8 cellular contexts compared by ENCODE assay signal in genomic region chr5:177389368-177390169, GRCh38. TPM values are rescaled to one million over a fixed set of nuclear protein-coding genes. Genes with fewer than 3 reads are reported as not detected.
DNase-seq lines count a peak whose midpoint lies in the region; ATAC-seq and TF ChIP-seq lines count a peak whose summit lies in the region.

No MANE protein-coding gene starts in this region.

- peaks cover 12% of the 10 kb centered on the region for H3K4me1 Mint-ChIP-seq in nephron

- no peaks in the 10 kb centered on the region for H3K36me3 Mint-ChIP-seq in nephron (ENCODE audit: low read depth)

- H3K27me3 Mint-ChIP-seq in nephron (ENCODE audit: low read depth), result peaks cover 14% of the 10 kb centered on the region

- peak overlapping the region in 1 of 3 experiments; percentile 1 for H3K4me3 Mint-ChIP-seq in nephron

- peak overlapping the region; percentile 19 to 75 (median 72) for H3K27ac Mint-ChIP-seq in nephron

- ATAC-seq in HG02588 (IDR thresholded peaks at IDR 0.05; ENCODE audit: unreplicated experiment) (peak; percentile 43), HG02610 (IDR thresholded peaks at IDR 0.05; ENCODE audit: unreplicated experiment) (no peak)

- peaks cover 2% of the 10 kb centered on the region for H3K9me3 Mint-ChIP-seq in nephron

- DNase-seq in Daoy (ENCODE audit: low read depth) (peak; percentile 80), T follicular helper cell (ENCODE audit: low read depth) (peak; percentile 42), NCI-H524 (lab: John Stamatoyannopoulos, UW) (no peak), NCI-H82 treated with DMSO at 0.1 percent for 48 hours (lab: John Stamatoyannopoulos, UW; ENCODE audit: unreplicated experiment) (no peak)
- peak; percentile 83 for DNase-seq in central memory CD4-positive, alpha-beta T cell

- TF ChIP-seq CTCF in nephron (IDR thresholded peaks at IDR 0.05; ENCODE audit: unreplicated experiment in 3 of 3), result no peak

RNA-seq across cellular contexts. Expression of gene SLC34A1, which starts 5.3 kb away (rescaled TPM):
- total RNA-seq in Daoy (2014; rRNA removed; shearing (Covaris generic)), result not detected in 2 replicates

RNA-seq across cellular contexts. Expression of gene PFN3, which starts 10.9 kb away (rescaled TPM):
- total RNA-seq in Daoy (2014; rRNA removed; shearing (Covaris generic)), result not detected in 2 replicates

RNA-seq across cellular contexts. Expression of gene F12, which starts 19.8 kb away (rescaled TPM):
- 8.6 and 9.6 TPM in 2 replicates for total RNA-seq in Daoy (2014; rRNA removed; shearing (Covaris generic))

RNA-seq across cellular contexts. Expression of gene RGS14, which starts 31.8 kb away (rescaled TPM):
- total RNA-seq in Daoy (2014; rRNA removed; shearing (Covaris generic)), result 18.1 and 30.5 TPM in 2 replicates

RNA-seq across cellular contexts. Expression of gene GRK6, which starts 36.9 kb away (rescaled TPM):
- total RNA-seq in Daoy (2014; rRNA removed; shearing (Covaris generic)), result 67.3 and 71.8 TPM in 2 replicates

Comparison
In these comparisons a context has a peak if more than half of its experiments do, and no peak if none do; other contexts are left out.
1. DNase-seq: peak in Daoy (single experiment), T follicular helper cell (single experiment) and central memory CD4-positive, alpha-beta T cell (single experiment); none in NCI-H524 (0 of 2) and NCI-H82 treated with DMSO at 0.1 percent for 48 hours (single experiment).